ENCODE assay signal across 9 cellular contexts in the genomic region with DNA sequence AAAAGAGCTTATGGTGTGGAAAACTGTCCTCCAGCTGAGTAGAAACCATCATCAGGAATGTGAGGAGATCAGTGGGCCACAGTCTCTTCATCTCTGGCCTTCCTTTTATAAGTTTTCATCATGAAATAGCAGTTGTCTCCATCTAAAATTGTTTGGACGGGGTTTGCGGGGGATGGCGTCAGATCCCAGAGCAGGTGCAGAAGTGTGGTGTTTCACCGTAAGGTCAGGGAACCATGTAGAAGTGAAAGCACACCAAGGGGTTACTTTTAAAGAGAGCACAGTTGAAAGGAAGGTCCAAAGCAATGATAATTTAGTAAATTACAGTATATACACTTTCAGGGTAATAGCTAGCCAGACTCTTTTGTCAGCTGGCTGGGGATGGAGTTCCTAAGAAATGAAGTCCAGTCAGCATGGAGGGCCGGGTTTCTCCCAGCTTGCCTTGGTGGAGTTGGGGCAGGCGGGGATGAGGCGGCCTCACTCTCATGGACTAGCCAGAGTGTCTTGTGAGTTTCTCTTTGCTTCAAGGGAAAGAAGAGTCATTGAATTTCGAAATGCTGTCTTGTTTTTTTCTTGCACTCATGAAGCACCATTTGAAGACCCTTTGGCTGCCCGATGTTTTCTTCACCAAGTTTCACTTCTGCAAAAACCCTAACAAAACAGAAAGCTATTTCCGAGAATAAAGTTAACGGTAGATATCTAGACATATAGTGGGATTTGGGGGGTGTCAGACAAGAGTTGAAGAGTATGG.
A peak's percentile ranks its signal among the peaks of the same experiment; 100 is the strongest.
DNase-seq lines count a peak whose midpoint lies in the region; ATAC-seq and TF ChIP-seq lines count a peak whose summit lies in the region.
"Had no signal": no experiment of that assay in that cellular context is flagged by ENCODE, and none has a peak within 500 bp of the region (broad histone marks: within the 10 kb centered on the region; RNA-seq: fewer than 3 reads in every experiment).

No MANE protein-coding gene starts in this region.

- H3K9ac ChIP-seq in colonic mucosa (ENCODE audit: low read depth in 2 of 2, low read length in 2 of 2) = no peak overlapping the region

- TF ChIP-seq POLR2A in transverse colon (IDR thresholded peaks at IDR 0.05) = no peak

- in situ Hi-C loops in transverse colon (cut with MboI; ENCODE audit: low pct_ligation_motif_present in 1 of 4, low pct_unique_long_range_greater_than_20kb in 1 of 4, low sequenced_read_pairs in 3 of 4) = no loop called here

- no peaks in the 10 kb centered on the region for H3K9me3 ChIP-seq in transverse colon
- H3K9me3 ChIP-seq in colonic mucosa = no peaks in the 10 kb centered on the region

- TF ChIP-seq EP300 in transverse colon (IDR thresholded peaks at IDR 0.05; ENCODE audit: low read depth) = no peak

- H3K9me3 Mint-ChIP-seq in activated naive CD8-positive, alpha-beta T cell treated with anti-CD3 and anti-CD28 coated beads, Interleukin-2, amount 50 U/mL, for 24 hours = no peaks in the 10 kb centered on the region
- no peaks in the 10 kb centered on the region for H3K9me3 Mint-ChIP-seq in activated T-helper 2 cell treated with anti-CD3 and anti-CD28 coated beads, Interferon-gamma antibody, Interleukin-2, Interleukin-4, amounts not matched to agents 10 μg/mL and 5 μg/mL and 100 μg/mL, durations not matched to agents 14 hours and 24 hours and 36 hours
- H3K9me3 Mint-ChIP-seq: activated naive CD8-positive, alpha-beta T cell treated with anti-CD3 and anti-CD28 coated beads, Interleukin-2, amount 10 ng/mL, durations not matched to agents 7 days and 5 days had no signal

- H3K27me3 ChIP-seq in transverse colon = no peaks in the 10 kb centered on the region
- no peaks in the 10 kb centered on the region for H3K27me3 ChIP-seq in colonic mucosa

- 78 to 91% methylated on average over 7 to 11 of the region's 11 CpGs for WGBS in transverse colon (ENCODE audit: low coverage in 1 of 2), 2 donors

- peak overlapping the region; percentile 64 for H3K27ac Mint-ChIP-seq in activated naive CD8-positive, alpha-beta T cell treated with anti-CD3 and anti-CD28 coated beads, Interleukin-2, amount 50 U/mL, for 24 hours
- no peak overlapping the region for H3K27ac Mint-ChIP-seq in activated T-helper 2 cell treated with anti-CD3 and anti-CD28 coated beads, Interferon-gamma antibody, Interleukin-2, Interleukin-4, amounts not matched to agents 10 μg/mL and 5 μg/mL and 100 μg/mL, durations not matched to agents 14 hours and 24 hours and 36 hours
- H3K27ac Mint-ChIP-seq: activated naive CD8-positive, alpha-beta T cell treated with anti-CD3 and anti-CD28 coated beads, Interleukin-2, amount 10 ng/mL, durations not matched to agents 7 days and 5 days had no signal

- H3K4me1 ChIP-seq in transverse colon (peaks cover 17 to 50% (median 21%) of the 10 kb centered on the region in 4 donors), colonic mucosa (peaks cover 13% of the 10 kb centered on the region)

- H3K4me3 ChIP-seq in transverse colon (no peak overlapping the region), colonic mucosa (no peak overlapping the region)

- intact Hi-C loops in Right ventricle myocardium superior (cut with DNase I) = loop anchor here (10.0 kb wide), 1 partner anchor 95 kb away; no protein-coding TSS in a partner anchor
- intact Hi-C loops in cardiac septum (cut with DNase I) = no loop called here
- intact Hi-C loops in transverse colon (cut with DNase I; ENCODE audit: low total_unique reads) = loop anchor here (10.0 kb wide), 1 partner anchor 55 kb away; no protein-coding TSS in a partner anchor
- intact Hi-C loops in colonic mucosa (cut with DNase I) = no loop called here
- intact Hi-C loops in activated T-helper 2 cell treated with anti-CD3 and anti-CD28 coated beads, Interferon-gamma antibody, Interleukin-2, Interleukin-4, amounts not matched to agents 10 μg/mL and 5 μg/mL and 100 μg/mL, durations not matched to agents 14 hours and 24 hours and 36 hours (cut with micrococcal nuclease) = loop anchor here (10.0 kb wide), 1 partner anchor 195 kb away; no protein-coding TSS in a partner anchor

- DNase-seq in Right ventricle myocardium superior (peak; percentile 55), cardiac septum (ENCODE audit: low spot score) (no peak), transverse colon (no peak), colonic mucosa (no peak)
- DNase-seq in activated naive CD8-positive, alpha-beta T cell treated with anti-CD3 and anti-CD28 coated beads, Interleukin-2, amount 50 U/mL, for 24 hours = no peak
- DNase-seq in activated T-helper 2 cell treated with anti-CD3 and anti-CD28 coated beads, Interferon-gamma antibody, Interleukin-2, Interleukin-4, amounts not matched to agents 10 μg/mL and 5 μg/mL and 100 μg/mL, durations not matched to agents 14 hours and 24 hours and 36 hours (ENCODE audit: low spot score) = no peak
- no peak for DNase-seq in stimulated activated CD4-positive, alpha-beta T cell treated with anti-CD3 and anti-CD28 coated beads, Interleukin-12 subunit alpha, Interleukin-12 subunit beta, amount 100 ng/mL, for 4 hours
- DNase-seq: activated naive CD8-positive, alpha-beta T cell treated with anti-CD3 and anti-CD28 coated beads, Interleukin-2, amount 10 ng/mL, durations not matched to agents 7 days and 5 days had no signal

- H3K36me3 ChIP-seq in transverse colon (peaks cover 0 to 8% (median 0%) of the 10 kb centered on the region in 4 donors), colonic mucosa (no peaks in the 10 kb centered on the region)

- ATAC-seq in Right ventricle myocardium superior (ENCODE audit: poor library complexity) (no peak), HG03064 (IDR thresholded peaks at IDR 0.05; ENCODE audit: low read depth, unreplicated experiment) (peak; percentile 40)
- ATAC-seq in activated naive CD8-positive, alpha-beta T cell treated with anti-CD3 and anti-CD28 coated beads, Interleukin-2, amount 50 U/mL, for 24 hours = peak; percentile 46

- TF ChIP-seq CTCF in transverse colon (IDR thresholded peaks at IDR 0.05) (no peak), colonic mucosa (IDR thresholded peaks at IDR 0.05) (no peak)

- H3K27ac ChIP-seq in transverse colon (peak overlapping the region; percentile 56 to 74 (median 64)), colonic mucosa (no peak overlapping the region)

- peaks cover 19% of the 10 kb centered on the region for H3K36me3 Mint-ChIP-seq in activated naive CD8-positive, alpha-beta T cell treated with anti-CD3 and anti-CD28 coated beads, Interleukin-2, amount 50 U/mL, for 24 hours (ENCODE audit: low read depth)
- H3K36me3 Mint-ChIP-seq in activated T-helper 2 cell treated with anti-CD3 and anti-CD28 coated beads, Interferon-gamma antibody, Interleukin-2, Interleukin-4, amounts not matched to agents 10 μg/mL and 5 μg/mL and 100 μg/mL, durations not matched to agents 14 hours and 24 hours and 36 hours (ENCODE audit: low read depth) = peaks cover 42% of the 10 kb centered on the region

- H3K4me3 Mint-ChIP-seq in activated naive CD8-positive, alpha-beta T cell treated with anti-CD3 and anti-CD28 coated beads, Interleukin-2, amount 50 U/mL, for 24 hours = peak overlapping the region; percentile 36
- no peak overlapping the region for H3K4me3 Mint-ChIP-seq in activated T-helper 2 cell treated with anti-CD3 and anti-CD28 coated beads, Interferon-gamma antibody, Interleukin-2, Interleukin-4, amounts not matched to agents 10 μg/mL and 5 μg/mL and 100 μg/mL, durations not matched to agents 14 hours and 24 hours and 36 hours (ENCODE audit: low read depth)
- H3K4me3 Mint-ChIP-seq: activated naive CD8-positive, alpha-beta T cell treated with anti-CD3 and anti-CD28 coated beads, Interleukin-2, amount 10 ng/mL, durations not matched to agents 7 days and 5 days had no signal

- H3K4me1 Mint-ChIP-seq in activated naive CD8-positive, alpha-beta T cell treated with anti-CD3 and anti-CD28 coated beads, Interleukin-2, amount 50 U/mL, for 24 hours = peaks cover 43% of the 10 kb centered on the region
- H3K4me1 Mint-ChIP-seq in activated T-helper 2 cell treated with anti-CD3 and anti-CD28 coated beads, Interferon-gamma antibody, Interleukin-2, Interleukin-4, amounts not matched to agents 10 μg/mL and 5 μg/mL and 100 μg/mL, durations not matched to agents 14 hours and 24 hours and 36 hours (ENCODE audit: low read depth) = peaks cover 25% of the 10 kb centered on the region

- no peaks in the 10 kb centered on the region for H3K27me3 Mint-ChIP-seq in activated naive CD8-positive, alpha-beta T cell treated with anti-CD3 and anti-CD28 coated beads, Interleukin-2, amount 50 U/mL, for 24 hours
- H3K27me3 Mint-ChIP-seq in activated T-helper 2 cell treated with anti-CD3 and anti-CD28 coated beads, Interferon-gamma antibody, Interleukin-2, Interleukin-4, amounts not matched to agents 10 μg/mL and 5 μg/mL and 100 μg/mL, durations not matched to agents 14 hours and 24 hours and 36 hours (ENCODE audit: low read depth) = no peaks in the 10 kb centered on the region
- H3K27me3 Mint-ChIP-seq: activated naive CD8-positive, alpha-beta T cell treated with anti-CD3 and anti-CD28 coated beads, Interleukin-2, amount 10 ng/mL, durations not matched to agents 7 days and 5 days had no signal

Comparison
In these comparisons a context has a peak if more than half of its experiments do, and no peak if none do; other contexts are left out.
1. intact Hi-C loops: an anchor here in Right ventricle myocardium superior (10.0 kb wide), transverse colon (10.0 kb wide) and activated T-helper 2 cell treated with anti-CD3 and anti-CD28 coated beads, Interferon-gamma antibody, Interleukin-2, Interleukin-4, amounts not matched to agents 10 μg/mL and 5 μg/mL and 100 μg/mL, durations not matched to agents 14 hours and 24 hours and 36 hours (10.0 kb wide); none called in cardiac septum and colonic mucosa.